Comparison of ENCODE assay signal across 7 cellular contexts in the genomic region with DNA sequence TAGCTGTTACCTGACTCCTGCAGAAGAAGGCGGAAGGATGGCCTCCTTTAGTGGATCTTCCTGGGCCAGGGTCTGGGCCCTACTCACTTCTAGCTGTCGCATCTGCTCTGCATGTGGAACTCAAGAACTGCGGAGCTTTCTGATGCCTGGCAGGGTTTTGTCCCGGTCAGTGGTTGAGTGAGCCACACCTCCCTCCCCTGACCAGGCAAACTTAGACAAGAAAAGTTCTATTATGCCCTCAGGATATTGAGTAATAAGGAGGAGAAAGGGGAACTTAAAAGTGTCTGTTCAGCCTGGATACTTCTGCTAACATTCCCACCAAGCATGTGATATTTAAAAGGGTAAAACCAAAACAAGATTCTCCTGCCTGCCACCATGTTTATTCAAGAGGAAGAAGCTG. TPM values are rescaled to one million over a fixed set of nuclear protein-coding genes. Genes with fewer than 3 reads are reported as not detected.
DNase-seq lines count a peak whose midpoint lies in the region; ATAC-seq and TF ChIP-seq lines count a peak whose summit lies in the region.

A gene with protein sequence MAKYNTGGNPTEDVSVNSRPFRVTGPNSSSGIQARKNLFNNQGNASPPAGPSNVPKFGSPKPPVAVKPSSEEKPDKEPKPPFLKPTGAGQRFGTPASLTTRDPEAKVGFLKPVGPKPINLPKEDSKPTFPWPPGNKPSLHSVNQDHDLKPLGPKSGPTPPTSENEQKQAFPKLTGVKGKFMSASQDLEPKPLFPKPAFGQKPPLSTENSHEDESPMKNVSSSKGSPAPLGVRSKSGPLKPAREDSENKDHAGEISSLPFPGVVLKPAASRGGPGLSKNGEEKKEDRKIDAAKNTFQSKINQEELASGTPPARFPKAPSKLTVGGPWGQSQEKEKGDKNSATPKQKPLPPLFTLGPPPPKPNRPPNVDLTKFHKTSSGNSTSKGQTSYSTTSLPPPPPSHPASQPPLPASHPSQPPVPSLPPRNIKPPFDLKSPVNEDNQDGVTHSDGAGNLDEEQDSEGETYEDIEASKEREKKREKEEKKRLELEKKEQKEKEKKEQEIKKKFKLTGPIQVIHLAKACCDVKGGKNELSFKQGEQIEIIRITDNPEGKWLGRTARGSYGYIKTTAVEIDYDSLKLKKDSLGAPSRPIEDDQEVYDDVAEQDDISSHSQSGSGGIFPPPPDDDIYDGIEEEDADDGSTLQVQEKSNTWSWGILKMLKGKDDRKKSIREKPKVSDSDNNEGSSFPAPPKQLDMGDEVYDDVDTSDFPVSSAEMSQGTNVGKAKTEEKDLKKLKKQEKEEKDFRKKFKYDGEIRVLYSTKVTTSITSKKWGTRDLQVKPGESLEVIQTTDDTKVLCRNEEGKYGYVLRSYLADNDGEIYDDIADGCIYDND (minus strand): TSS at position 131 of the 400 bp plus-strand sequence. CDS start 16,603 bp downstream, outside the sequence.

- H3K79me1 ChIP-seq in neuronal stem cell (ENCODE audit: low read depth, low read length): no peaks in the 10 kb centered on the region

- no peak within 1 kb of the TSS for H2BK12ac ChIP-seq in neuronal stem cell (ENCODE audit: low read length)

- H3K14ac ChIP-seq in neuronal stem cell (ENCODE audit: low read length): no peak within 1 kb of the TSS

- H3K27ac ChIP-seq in suprapubic skin: peak within 1 kb of the TSS; percentile 50
- H3K27ac ChIP-seq in neuronal stem cell (replicated peaks; ENCODE audit: low read length): no peak within 1 kb of the TSS
- H3K27ac ChIP-seq in Karpas-422 (ENCODE audit: low read length): no peak within 1 kb of the TSS

- H3K4me3 Mint-ChIP-seq in activated T-helper 17 cell treated with anti-CD3 and anti-CD28 coated beads, Interleukin-2, amount 50 U/mL, for 72 hours: peak within 1 kb of the TSS; percentile 91
- H3K4me3 Mint-ChIP-seq in stimulated activated naive B cell treated with anti-CD40 and anti-IgM and Interleukin-4, amounts not matched to agents 10 μg/mL and 1 μg/mL and 100 μg/mL, for 72 hours: no peak within 1 kb of the TSS

- no peak within 1 kb of the TSS for H4K8ac ChIP-seq in neuronal stem cell (ENCODE audit: low read depth, low read length)

- no peaks in the 10 kb centered on the region for H3K27me3 Mint-ChIP-seq in activated T-helper 17 cell treated with anti-CD3 and anti-CD28 coated beads, Interleukin-2, amount 50 U/mL, for 72 hours
- no peaks in the 10 kb centered on the region for H3K27me3 Mint-ChIP-seq in stimulated activated naive B cell treated with anti-CD40 and anti-IgM and Interleukin-4, amounts not matched to agents 10 μg/mL and 1 μg/mL and 100 μg/mL, for 72 hours

- no peak for ATAC-seq in activated T-helper 17 cell treated with anti-CD3 and anti-CD28 coated beads, Interleukin-2, amount 50 U/mL, for 72 hours (replicated peaks)
- no peak for ATAC-seq in stimulated activated naive B cell treated with anti-CD40 and anti-IgM and Interleukin-4, amounts not matched to agents 10 μg/mL and 1 μg/mL and 100 μg/mL, for 72 hours (replicated peaks)

- H3K27ac Mint-ChIP-seq in activated T-helper 17 cell treated with anti-CD3 and anti-CD28 coated beads, Interleukin-2, amount 50 U/mL, for 72 hours: no peak within 1 kb of the TSS
- H3K27ac Mint-ChIP-seq in stimulated activated naive B cell treated with anti-CD40 and anti-IgM and Interleukin-4, amounts not matched to agents 10 μg/mL and 1 μg/mL and 100 μg/mL, for 72 hours: no peak within 1 kb of the TSS

- H3K23ac ChIP-seq in neuronal stem cell (ENCODE audit: low read depth, low read length, poor library complexity): no peak within 1 kb of the TSS

- H3K36me3 ChIP-seq in suprapubic skin (no peaks in the 10 kb centered on the region), neuronal stem cell (replicated peaks in 1 of 2; ENCODE audit: control insufficient read depth in 2 of 2, insufficient read depth in 2 of 2, low read length in 2 of 2) (no peaks in the 10 kb centered on the region), Karpas-422 (ENCODE audit: insufficient read depth, low read length) (no peaks in the 10 kb centered on the region)

- H3K18ac ChIP-seq in neuronal stem cell (ENCODE audit: low read length): no peak within 1 kb of the TSS

- H3K4ac ChIP-seq in neuronal stem cell (ENCODE audit: low read length): no peak within 1 kb of the TSS

- H3K9me3 ChIP-seq in suprapubic skin (no peaks in the 10 kb centered on the region), neuronal stem cell (replicated peaks in 1 of 2; ENCODE audit: control insufficient read depth in 2 of 2, insufficient read depth in 1 of 2, low read depth in 1 of 2, low read length in 2 of 2) (no peaks in the 10 kb centered on the region), Karpas-422 (ENCODE audit: low read length) (no peaks in the 10 kb centered on the region)

- H3K79me2 ChIP-seq in Karpas-422 (ENCODE audit: low read length): no peaks in the 10 kb centered on the region

- peaks cover 24% of the 10 kb centered on the region for H3K4me1 Mint-ChIP-seq in activated T-helper 17 cell treated with anti-CD3 and anti-CD28 coated beads, Interleukin-2, amount 50 U/mL, for 72 hours
- H3K4me1 Mint-ChIP-seq in stimulated activated naive B cell treated with anti-CD40 and anti-IgM and Interleukin-4, amounts not matched to agents 10 μg/mL and 1 μg/mL and 100 μg/mL, for 72 hours: peaks cover 3 to 7% of the 10 kb centered on the region in 2 donors

- no peak within 1 kb of the TSS for H2BK5ac ChIP-seq in neuronal stem cell (ENCODE audit: low read length)

- TF ChIP-seq POLR2A in suprapubic skin (IDR thresholded peaks at IDR 0.05): no peak

- no peak for TF ChIP-seq EP300 in suprapubic skin (IDR thresholded peaks at IDR 0.05)

- H2AK5ac ChIP-seq in neuronal stem cell (ENCODE audit: low read depth, low read length): no peak within 1 kb of the TSS

- H3K9me2 ChIP-seq in Karpas-422 (replicated peaks; ENCODE audit: insufficient read depth, low read length): no peaks in the 10 kb centered on the region

- H2AFZ ChIP-seq in neuronal stem cell (ENCODE audit: low read length) (no peak within 1 kb of the TSS), Karpas-422 (ENCODE audit: low read length) (no peak within 1 kb of the TSS)

- DNase-seq in Kasumi-1 (lab: John Stamatoyannopoulos, UW): peak; percentile 90 to 91
- peak; percentile 40 for DNase-seq in inferior parietal cortex (ENCODE audit: extremely low spot score)
- peak in 1 of 2 donors; percentile 67 for DNase-seq in suprapubic skin (ENCODE audit: low spot score in 2 of 2)
- no peak for DNase-seq in neuronal stem cell (ENCODE audit: low spot score)
- no peak for DNase-seq in stimulated activated naive B cell treated with anti-CD40 and anti-IgM and Interleukin-4, amounts not matched to agents 10 μg/mL and 1 μg/mL and 100 μg/mL, for 72 hours
- no peak for DNase-seq in Karpas-422

- H4K20me1 ChIP-seq in Karpas-422 (ENCODE audit: insufficient read depth, low read depth, low read length): no peaks in the 10 kb centered on the region

- 63% methylated on average over 4 of the region's 4 CpGs for WGBS in suprapubic skin
- no CpG with 5 or more reads among the region's 4 CpGs for WGBS in neuronal stem cell (ENCODE audit: extremely low coverage in 2 of 2, insufficient read length in 2 of 2, insufficient replicate concordance in 1 of 2), 2 donors

- H3K9ac ChIP-seq in neuronal stem cell (ENCODE audit: low read depth, low read length, poor library complexity) (no peak within 1 kb of the TSS), Karpas-422 (ENCODE audit: low read length) (no peak within 1 kb of the TSS)

- H3K9me3 Mint-ChIP-seq in activated T-helper 17 cell treated with anti-CD3 and anti-CD28 coated beads, Interleukin-2, amount 50 U/mL, for 72 hours: no peaks in the 10 kb centered on the region
- H3K9me3 Mint-ChIP-seq in stimulated activated naive B cell treated with anti-CD40 and anti-IgM and Interleukin-4, amounts not matched to agents 10 μg/mL and 1 μg/mL and 100 μg/mL, for 72 hours: no peaks in the 10 kb centered on the region

- TF ChIP-seq CTCF in suprapubic skin (IDR thresholded peaks at IDR 0.05): no peak

- peaks cover 11% of the 10 kb centered on the region for H3K4me1 ChIP-seq in suprapubic skin
- peaks cover 0 to 3% of the 10 kb centered on the region in 2 donors for H3K4me1 ChIP-seq in neuronal stem cell (ENCODE audit: control insufficient read depth in 2 of 2, insufficient read depth in 1 of 2, low read depth in 1 of 2, low read length in 2 of 2)
- no peaks in the 10 kb centered on the region for H3K4me1 ChIP-seq in Karpas-422 (ENCODE audit: low read length)

- no peak within 1 kb of the TSS for H3K4me2 ChIP-seq in neuronal stem cell (ENCODE audit: insufficient read depth, low read length, poor library complexity, severe bottlenecking)
- no peak within 1 kb of the TSS for H3K4me2 ChIP-seq in Karpas-422 (ENCODE audit: low read depth, low read length, poor library complexity, severe bottlenecking)

- H3K4me3 ChIP-seq in suprapubic skin (peak within 1 kb of the TSS; percentile 10), neuronal stem cell (ENCODE audit: low read length in 2 of 2) (no peak within 1 kb of the TSS), Karpas-422 (ENCODE audit: low read length) (no peak within 1 kb of the TSS)

- no peaks in the 10 kb centered on the region for H3K27me3 ChIP-seq in suprapubic skin
- H3K27me3 ChIP-seq in neuronal stem cell (ENCODE audit: control insufficient read depth in 3 of 3, insufficient read depth in 3 of 3, low read depth in 1 of 3, low read length in 3 of 3): no peaks in the 10 kb centered on the region
- no peaks in the 10 kb centered on the region for H3K27me3 ChIP-seq in Karpas-422 (ENCODE audit: low read length)

- H2BK15ac ChIP-seq in neuronal stem cell (ENCODE audit: low read length): no peak within 1 kb of the TSS

- no peak within 1 kb of the TSS for H2BK120ac ChIP-seq in neuronal stem cell (ENCODE audit: low read depth, low read length)

- no peaks in the 10 kb centered on the region for H3K36me3 Mint-ChIP-seq in activated T-helper 17 cell treated with anti-CD3 and anti-CD28 coated beads, Interleukin-2, amount 50 U/mL, for 72 hours (ENCODE audit: low read depth)
- no peaks in the 10 kb centered on the region for H3K36me3 Mint-ChIP-seq in stimulated activated naive B cell treated with anti-CD40 and anti-IgM and Interleukin-4, amounts not matched to agents 10 μg/mL and 1 μg/mL and 100 μg/mL, for 72 hours

- no peak within 1 kb of the TSS for H4K91ac ChIP-seq in neuronal stem cell (ENCODE audit: low read depth, low read length, poor library complexity)

RNA-seq across cellular contexts. Expression of the gene that starts here (rescaled TPM):
- 100 to 1,000 TPM in 1 of 2 donors, 10 to 100 TPM in 1; 95.7 to 153 TPM for total RNA-seq in activated T-helper 17 cell treated with anti-CD3 and anti-CD28 coated beads, Interleukin-2, amount 50 U/mL, for 72 hours
- 1 to 10 TPM; 1.5 to 3.9 (median 3.0) TPM for total RNA-seq in suprapubic skin
- not detected for polyA plus RNA-seq in neuronal stem cell (2013, experiment 1 of 2)
- not detected for polyA plus RNA-seq in neuronal stem cell (2013, experiment 2 of 2)
- total RNA-seq in Karpas-422 (2014; rRNA removed; shearing (Covaris generic); ENCODE audit: low replicate concordance): 2.7 and 2.8 TPM in 2 replicates

Comparison
In these comparisons a context has a peak if more than half of its experiments do, and no peak if none do; other contexts are left out.
1. RNA of the gene that starts here (total RNA-seq): 95.7 to 153 TPM in activated T-helper 17 cell treated with anti-CD3 and anti-CD28 coated beads, Interleukin-2, amount 50 U/mL, for 72 hours; 1.5 to 3.9 TPM in suprapubic skin and 2.7 to 2.8 TPM in Karpas-422; every median in the first group is over 10 times any median in the second.
2. DNase-seq: peak in Kasumi-1 (2 of 2) and inferior parietal cortex (single experiment); none in neuronal stem cell (single experiment), stimulated activated naive B cell treated with anti-CD40 and anti-IgM and Interleukin-4, amounts not matched to agents 10 μg/mL and 1 μg/mL and 100 μg/mL, for 72 hours (single experiment) and Karpas-422 (single experiment).